ENCODE assay signal across 1 cellular context in the genomic region with DNA sequence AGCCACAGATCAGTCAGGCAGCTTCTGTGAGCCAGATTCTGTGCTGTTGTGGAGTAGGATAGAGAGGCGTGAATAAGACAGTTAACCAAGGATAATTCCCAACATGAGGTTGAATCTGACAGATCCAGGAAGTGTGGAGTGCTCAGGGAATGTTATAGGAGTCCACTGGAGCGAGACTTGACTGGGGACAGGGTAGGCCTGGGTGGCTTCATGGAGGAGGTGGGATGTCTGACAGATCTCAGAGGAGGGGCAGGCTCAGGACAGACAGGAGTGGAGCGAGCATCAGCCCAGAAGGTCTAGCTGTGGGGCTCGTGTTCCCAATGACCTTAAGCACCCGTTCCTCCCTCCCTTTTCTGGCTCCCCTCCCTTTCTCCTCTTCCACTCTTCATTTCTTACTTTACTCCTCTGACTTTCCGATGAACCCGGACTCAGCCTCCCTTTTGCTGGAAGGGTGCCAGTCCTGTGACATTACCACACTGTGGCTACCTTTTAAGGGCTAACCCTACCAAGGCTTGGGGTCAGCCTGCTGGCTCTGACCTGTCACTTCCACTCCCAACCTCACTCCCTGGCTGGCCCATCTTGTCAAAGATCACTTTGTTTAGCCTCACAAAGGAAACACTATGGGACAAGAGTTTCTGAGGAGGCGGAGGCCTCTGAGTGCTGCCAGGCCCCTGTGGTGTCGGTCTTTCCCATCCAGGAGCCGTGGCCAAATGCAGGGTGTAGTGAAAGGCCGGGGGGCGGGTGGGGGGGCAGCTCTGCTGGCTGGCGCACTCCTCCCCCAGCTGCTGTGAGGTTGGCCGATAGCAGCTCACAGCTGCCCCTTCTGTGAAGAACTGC.
TF ChIP-seq lines count a peak whose summit lies in the region.

No MANE protein-coding gene starts in this region.

TF ChIP-seq in K562, 482 proteins besides CTCF, POLR2A, EP300 and RAD21:
- peak; percentile 77 for TF ChIP-seq ZFP36 (IDR thresholded peaks at IDR 0.05; ENCODE audit: low read depth, low read length, partially characterized antibody)
- TF ChIP-seq MYBL2 (IDR thresholded peaks at IDR 0.05; ENCODE audit: low read depth) = no peak
- no peak for TF ChIP-seq MYBL2 (CRISPR knock-in tag; IDR thresholded peaks at IDR 0.05; ENCODE audit: borderline replicate concordance)
- no peak for TF ChIP-seq SREBF2 (CRISPR knock-in tag; IDR thresholded peaks at IDR 0.05)
- peak; percentile 62 for TF ChIP-seq NFIC (IDR thresholded peaks at IDR 0.05)
